In genomic region chr9:137303031-137303892, GRCh38 we compare ENCODE assay signal across 8 cellular contexts. TPM values are rescaled to one million over a fixed set of nuclear protein-coding genes. Genes with fewer than 3 reads are reported as not detected.
DNase-seq lines count a peak whose midpoint lies in the region; ATAC-seq and TF ChIP-seq lines count a peak whose summit lies in the region.

No MANE protein-coding gene starts in this region.

- H3K27me3 ChIP-seq in CD4-positive, CD25-positive, alpha-beta regulatory T cell (ENCODE audit: control insufficient read depth, insufficient read depth, low read length), result peaks cover 3% of the 10 kb centered on the region
- H3K27me3 ChIP-seq in neural cell (ENCODE audit: insufficient read depth, low read depth, low read length), result no peaks in the 10 kb centered on the region

- H3K4me1 Mint-ChIP-seq in CD4-positive, CD25-positive, alpha-beta regulatory T cell, result peaks cover 0 to 29% (median 4%) of the 10 kb centered on the region in 4 donors

- no peaks in the 10 kb centered on the region for H3K36me3 ChIP-seq in CD4-positive, CD25-positive, alpha-beta regulatory T cell (ENCODE audit: control insufficient read depth, insufficient read depth, low read length)
- H3K36me3 ChIP-seq in neural cell (ENCODE audit: insufficient read depth, low read length), result no peaks in the 10 kb centered on the region

- ATAC-seq in CD4-positive, CD25-positive, alpha-beta regulatory T cell (ENCODE audit: low read depth in 2 of 2), result no peak
- ATAC-seq in HG02642 (IDR thresholded peaks at IDR 0.05; ENCODE audit: poor library complexity, unreplicated experiment), result no peak
- ATAC-seq in HG03442 (IDR thresholded peaks at IDR 0.05; ENCODE audit: unreplicated experiment), result no peak
- ATAC-seq in GM18520 (IDR thresholded peaks at IDR 0.05; ENCODE audit: unreplicated experiment), result no peak

- peak overlapping the region; percentile 25 to 69 (median 56) for H3K4me3 Mint-ChIP-seq in CD4-positive, CD25-positive, alpha-beta regulatory T cell

- TF ChIP-seq EP300 in neural cell (conservative IDR thresholded peaks at IDR 0.05; ENCODE audit: poor library complexity, severe bottlenecking), result no peak

- no peak overlapping the region for H3K27ac ChIP-seq in CD4-positive, CD25-positive, alpha-beta regulatory T cell (ENCODE audit: insufficient read depth, low read length, poor library complexity, severe bottlenecking)
- no peak overlapping the region for H3K27ac ChIP-seq in neural cell (ENCODE audit: low read length)

- no peaks in the 10 kb centered on the region for H3K9me2 ChIP-seq in neural cell (ENCODE audit: insufficient read depth, low read length)

- H3K9me3 ChIP-seq in CD4-positive, CD25-positive, alpha-beta regulatory T cell (ENCODE audit: control insufficient read depth in 2 of 2, low read length in 2 of 2), result no peaks in the 10 kb centered on the region
- no peaks in the 10 kb centered on the region for H3K9me3 ChIP-seq in neural cell (ENCODE audit: low read length)

- peaks cover 5% of the 10 kb centered on the region for H3K27me3 Mint-ChIP-seq in CD4-positive, CD25-positive, alpha-beta regulatory T cell

- H3K4me3 ChIP-seq in CD4-positive, CD25-positive, alpha-beta regulatory T cell (ENCODE audit: low read depth, low read length), result no peak overlapping the region
- peak overlapping the region; percentile 36 for H3K4me3 ChIP-seq in epithelial cell of esophagus (ENCODE audit: low read length)
- H3K4me3 ChIP-seq in neural cell (ENCODE audit: low read length), result peak overlapping the region; percentile 64

- H4K20me1 ChIP-seq in neural cell (ENCODE audit: insufficient read depth), result no peaks in the 10 kb centered on the region

- H3K36me3 Mint-ChIP-seq in CD4-positive, CD25-positive, alpha-beta regulatory T cell, result no peaks in the 10 kb centered on the region

- H3K9me3 Mint-ChIP-seq in CD4-positive, CD25-positive, alpha-beta regulatory T cell, result no peaks in the 10 kb centered on the region

- peaks cover 42% of the 10 kb centered on the region for H3K4me1 ChIP-seq in CD4-positive, CD25-positive, alpha-beta regulatory T cell (ENCODE audit: control insufficient read depth, insufficient read depth, low read length, poor library complexity, severe bottlenecking)

- no peaks in the 10 kb centered on the region for H3F3A ChIP-seq in neural cell (ENCODE audit: insufficient read depth, low read length, poor library complexity, severe bottlenecking)

- H2AFZ ChIP-seq in neural cell (ENCODE audit: low read depth, low read length), result no peak overlapping the region

- no peak overlapping the region for H3K27ac Mint-ChIP-seq in CD4-positive, CD25-positive, alpha-beta regulatory T cell

- H3K79me2 ChIP-seq in neural cell (replicated peaks; ENCODE audit: insufficient read depth, low read length), result peaks cover 4% of the 10 kb centered on the region

- in situ Hi-C loops in KBM-7 (cut with MboI; ENCODE audit: low pct_unique_long_range_greater_than_20kb, low sequenced_read_pairs), result no loop called here

- H3K4me2 ChIP-seq in neural cell (ENCODE audit: low read length), result no peak overlapping the region

- TF ChIP-seq RAD21 in neural cell (conservative IDR thresholded peaks at IDR 0.05), result no peak

- TF ChIP-seq CTCF in epithelial cell of esophagus (IDR thresholded peaks at IDR 0.05; ENCODE audit: insufficient read depth, low read depth, low read length, missing control alignments), result no peak
- no peak for TF ChIP-seq CTCF in neural cell (IDR thresholded peaks at IDR 0.05; ENCODE audit: poor library complexity, severe bottlenecking)

- no peak for DNase-seq in CD4-positive, CD25-positive, alpha-beta regulatory T cell
- DNase-seq in KBM-7 (peak; percentile 65), epithelial cell of esophagus (ENCODE audit: low read depth) (peak; percentile 78), NCI-H2107 (lab: John Stamatoyannopoulos, UW) (no peak)

- H3K9ac ChIP-seq in neural cell (ENCODE audit: low read length), result peak overlapping the region; percentile 60

TF ChIP-seq in neural cell, 6 proteins besides CTCF, POLR2A, EP300 and RAD21:
- TF ChIP-seq POLR2AphosphoS5 (IDR thresholded peaks at IDR 0.05) (no peak), TAF1 (IDR thresholded peaks at IDR 0.05; ENCODE audit: low read depth) (no peak), MXI1 (conservative IDR thresholded peaks at IDR 0.05; ENCODE audit: poor library complexity, severe bottlenecking) (no peak), EZH2 (IDR thresholded peaks at IDR 0.05; ENCODE audit: borderline replicate concordance, insufficient read depth, low read length, poor library complexity, severe bottlenecking) (no peak), SMC3 (conservative IDR thresholded peaks at IDR 0.05; ENCODE audit: poor library complexity) (no peak)
- TF ChIP-seq, protein P1, sequence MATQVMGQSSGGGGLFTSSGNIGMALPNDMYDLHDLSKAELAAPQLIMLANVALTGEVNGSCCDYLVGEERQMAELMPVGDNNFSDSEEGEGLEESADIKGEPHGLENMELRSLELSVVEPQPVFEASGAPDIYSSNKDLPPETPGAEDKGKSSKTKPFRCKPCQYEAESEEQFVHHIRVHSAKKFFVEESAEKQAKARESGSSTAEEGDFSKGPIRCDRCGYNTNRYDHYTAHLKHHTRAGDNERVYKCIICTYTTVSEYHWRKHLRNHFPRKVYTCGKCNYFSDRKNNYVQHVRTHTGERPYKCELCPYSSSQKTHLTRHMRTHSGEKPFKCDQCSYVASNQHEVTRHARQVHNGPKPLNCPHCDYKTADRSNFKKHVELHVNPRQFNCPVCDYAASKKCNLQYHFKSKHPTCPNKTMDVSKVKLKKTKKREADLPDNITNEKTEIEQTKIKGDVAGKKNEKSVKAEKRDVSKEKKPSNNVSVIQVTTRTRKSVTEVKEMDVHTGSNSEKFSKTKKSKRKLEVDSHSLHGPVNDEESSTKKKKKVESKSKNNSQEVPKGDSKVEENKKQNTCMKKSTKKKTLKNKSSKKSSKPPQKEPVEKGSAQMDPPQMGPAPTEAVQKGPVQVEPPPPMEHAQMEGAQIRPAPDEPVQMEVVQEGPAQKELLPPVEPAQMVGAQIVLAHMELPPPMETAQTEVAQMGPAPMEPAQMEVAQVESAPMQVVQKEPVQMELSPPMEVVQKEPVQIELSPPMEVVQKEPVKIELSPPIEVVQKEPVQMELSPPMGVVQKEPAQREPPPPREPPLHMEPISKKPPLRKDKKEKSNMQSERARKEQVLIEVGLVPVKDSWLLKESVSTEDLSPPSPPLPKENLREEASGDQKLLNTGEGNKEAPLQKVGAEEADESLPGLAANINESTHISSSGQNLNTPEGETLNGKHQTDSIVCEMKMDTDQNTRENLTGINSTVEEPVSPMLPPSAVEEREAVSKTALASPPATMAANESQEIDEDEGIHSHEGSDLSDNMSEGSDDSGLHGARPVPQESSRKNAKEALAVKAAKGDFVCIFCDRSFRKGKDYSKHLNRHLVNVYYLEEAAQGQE (IDR thresholded peaks at IDR 0.05; ENCODE audit: borderline replicate concordance), result no peak

RNA-seq across cellular contexts. Expression of gene NRARP, which starts 1.2 kb away (rescaled TPM):
- total RNA-seq in CD4-positive, CD25-positive, alpha-beta regulatory T cell, result 1.6 TPM
- polyA plus RNA-seq in CD4-positive, CD25-positive, alpha-beta regulatory T cell, result not detected
- polyA plus RNA-seq in neural cell, result 1.4 and 2.3 TPM in 2 replicates
- 2.8 and 4.1 TPM in 2 replicates for polyA minus RNA-seq in neural cell

RNA-seq across cellular contexts. Expression of gene TOR4A, which starts 25.7 kb away (rescaled TPM):
- total RNA-seq in CD4-positive, CD25-positive, alpha-beta regulatory T cell, result 6.1 TPM
- 1 to 10 TPM; 2.6 to 4.2 (median 3.5) TPM for polyA plus RNA-seq in CD4-positive, CD25-positive, alpha-beta regulatory T cell
- 0.50 and 0.70 TPM in 2 replicates for polyA plus RNA-seq in neural cell
- 0.93 and 1.2 TPM in 2 replicates for polyA minus RNA-seq in neural cell

RNA-seq across cellular contexts. Expression of gene NELFB, which starts 48.1 kb away (rescaled TPM):
- 46.4 TPM for total RNA-seq in CD4-positive, CD25-positive, alpha-beta regulatory T cell
- 10 to 100 TPM; 22.3 to 27.1 (median 23.7) TPM for polyA plus RNA-seq in CD4-positive, CD25-positive, alpha-beta regulatory T cell
- 64.7 and 82.2 TPM in 2 replicates for polyA plus RNA-seq in neural cell
- 57.4 and 70.1 TPM in 2 replicates for polyA minus RNA-seq in neural cell

RNA-seq across cellular contexts. Expression of gene STPG3, which starts 52.2 kb away (rescaled TPM):
- not detected for total RNA-seq in CD4-positive, CD25-positive, alpha-beta regulatory T cell
- polyA plus RNA-seq in CD4-positive, CD25-positive, alpha-beta regulatory T cell, result not detected
- not detected in 2 replicates for polyA plus RNA-seq in neural cell
- polyA minus RNA-seq in neural cell, result not detected in 2 replicates

Comparison
In these comparisons a context has a peak if more than half of its experiments do, and no peak if none do; other contexts are left out.
1. DNase-seq: peak in KBM-7 (single experiment) and epithelial cell of esophagus (single experiment); none in CD4-positive, CD25-positive, alpha-beta regulatory T cell (0 of 3) and NCI-H2107 (single experiment).